ENCODE assay signal across 1 cellular context in genomic region chr3:169966086-169966950, GRCh38.
TF ChIP-seq lines count a peak whose summit lies in the region.

Gene SEC62 (plus strand): TSS chr3:169966807. CDS start chr3:169966823, 16 bp downstream.

TF ChIP-seq in HepG2, 621 proteins besides CTCF, POLR2A, EP300 and RAD21 (continued from another document and continues in another):
- TF ChIP-seq PPARG (CRISPR knock-in tag; conservative IDR thresholded peaks at IDR 0.05), result peak; percentile 69; the same call in 1 of the 2 replicates
- TF ChIP-seq ZNF253 (CRISPR knock-in tag; IDR thresholded peaks at IDR 0.05; ENCODE audit: borderline replicate concordance), result 0 out of 2 replicates have a peak, but pooled peaks have one; percentile 25
- TF ChIP-seq ZBTB44 (CRISPR knock-in tag; IDR thresholded peaks at IDR 0.05), result 0 out of 2 replicates have a peak, but pooled peaks have one; percentile 28
- TF ChIP-seq E2F5 (CRISPR knock-in tag; conservative IDR thresholded peaks at IDR 0.05), result 0 out of 2 replicates have a peak, but pooled peaks have one; percentile 24
- TF ChIP-seq SOX5 (CRISPR knock-in tag; IDR thresholded peaks at IDR 0.05; ENCODE audit: borderline replicate concordance), result peak; percentile 61
- TF ChIP-seq MNT (IDR thresholded peaks at IDR 0.05), result no peak
- TF ChIP-seq ZNF121 (CRISPR knock-in tag; IDR thresholded peaks at IDR 0.05), result 0 out of 2 replicates have a peak, but pooled peaks have one; percentile 50
- TF ChIP-seq HMG20A (CRISPR knock-in tag; IDR thresholded peaks at IDR 0.05; ENCODE audit: borderline replicate concordance), result no peak; the same call in 1 of the 2 replicates
- peak; percentile 81 for TF ChIP-seq ZNF557 (CRISPR knock-in tag; IDR thresholded peaks at IDR 0.05)
- TF ChIP-seq ZNF83 (CRISPR knock-in tag; IDR thresholded peaks at IDR 0.05; ENCODE audit: borderline replicate concordance), result no peak
- TF ChIP-seq ZNF816 (CRISPR knock-in tag; IDR thresholded peaks at IDR 0.05; ENCODE audit: borderline replicate concordance), result peak; percentile 76; the same call in 1 of the 2 replicates
- peak; percentile 78 for TF ChIP-seq TFAP4 (IDR thresholded peaks at IDR 0.05; ENCODE audit: borderline replicate concordance, low read depth)
- no peak for TF ChIP-seq ZNF850 (CRISPR knock-in tag; conservative IDR thresholded peaks at IDR 0.05)
- 0 out of 2 replicates have a peak, but pooled peaks have one; percentile 21 for TF ChIP-seq TEAD2 (CRISPR knock-in tag; IDR thresholded peaks at IDR 0.05)
- peak; percentile 91 for TF ChIP-seq RBFOX2 (IDR thresholded peaks at IDR 0.05; ENCODE audit: low read depth, low read length)
- no peak; the same call in 1 of the 2 replicates for TF ChIP-seq ZNF839 (CRISPR knock-in tag; IDR thresholded peaks at IDR 0.05; ENCODE audit: borderline replicate concordance)
- no peak for TF ChIP-seq KDM4B (CRISPR knock-in tag; IDR thresholded peaks at IDR 0.05)
- no peak; the same call in 1 of the 2 replicates for TF ChIP-seq SATB2 (CRISPR knock-in tag; IDR thresholded peaks at IDR 0.05)
- TF ChIP-seq DNMT1 (CRISPR knock-in tag; IDR thresholded peaks at IDR 0.05), result no peak
- no peak; the same call in 1 of the 2 replicates for TF ChIP-seq SRY (CRISPR knock-in tag; IDR thresholded peaks at IDR 0.05)
- no peak for TF ChIP-seq NONO (IDR thresholded peaks at IDR 0.05)
- TF ChIP-seq NONO (CRISPR knock-in tag; conservative IDR thresholded peaks at IDR 0.05), result peak; percentile 94
- no peak for TF ChIP-seq ZBTB42 (CRISPR knock-in tag; IDR thresholded peaks at IDR 0.05)
- TF ChIP-seq MLLT10 (CRISPR knock-in tag; IDR thresholded peaks at IDR 0.05), result no peak
- TF ChIP-seq HNF1B (CRISPR knock-in tag; IDR thresholded peaks at IDR 0.05), result peak; percentile 91
- TF ChIP-seq ZBTB2 (CRISPR knock-in tag; IDR thresholded peaks at IDR 0.05; ENCODE audit: low read depth), result peak; percentile 74
- TF ChIP-seq PAXIP1 (CRISPR knock-in tag; conservative IDR thresholded peaks at IDR 0.05), result peak; percentile 57
- TF ChIP-seq MAFF (IDR thresholded peaks at IDR 0.05; ENCODE audit: low read depth, low read length), result no peak
- peak; percentile 56; the same call in 1 of the 2 replicates for TF ChIP-seq STAG1 (CRISPR knock-in tag; IDR thresholded peaks at IDR 0.05)
- TF ChIP-seq PLSCR1 (CRISPR knock-in tag; IDR thresholded peaks at IDR 0.05; ENCODE audit: borderline replicate concordance), result no peak
- no peak for TF ChIP-seq ESRRA (CRISPR knock-in tag; IDR thresholded peaks at IDR 0.05; ENCODE audit: low read depth)
- TF ChIP-seq ZNF136 (CRISPR knock-in tag; IDR thresholded peaks at IDR 0.05; ENCODE audit: low read depth), result 0 out of 2 replicates have a peak, but pooled peaks have one; percentile 29
- no peak for TF ChIP-seq TRIM24 (CRISPR knock-in tag; IDR thresholded peaks at IDR 0.05)
- no peak for TF ChIP-seq MEIS1 (CRISPR knock-in tag; IDR thresholded peaks at IDR 0.05; ENCODE audit: borderline replicate concordance)
- no peak for TF ChIP-seq ZNF260 (CRISPR knock-in tag; IDR thresholded peaks at IDR 0.05; ENCODE audit: borderline replicate concordance, low read depth)
- TF ChIP-seq DZIP1 (CRISPR knock-in tag; IDR thresholded peaks at IDR 0.05), result no peak
- TF ChIP-seq HOXA3 (CRISPR knock-in tag; IDR thresholded peaks at IDR 0.05), result peak; percentile 94
- no peak for TF ChIP-seq ZNF841 (CRISPR knock-in tag; IDR thresholded peaks at IDR 0.05; ENCODE audit: borderline replicate concordance)
- no peak for TF ChIP-seq RORA (CRISPR knock-in tag; IDR thresholded peaks at IDR 0.05)
- TF ChIP-seq NFYB (CRISPR knock-in tag; IDR thresholded peaks at IDR 0.05), result no peak; the same call in 1 of the 2 replicates
- peak; percentile 83 for TF ChIP-seq ARID5B (CRISPR knock-in tag; IDR thresholded peaks at IDR 0.05)
- peak; percentile 83 for TF ChIP-seq CREM (IDR thresholded peaks at IDR 0.05)
- peak; percentile 53; the same call in 1 of the 2 replicates for TF ChIP-seq CREM (CRISPR knock-in tag; IDR thresholded peaks at IDR 0.05)
- no peak for TF ChIP-seq DPF2 (CRISPR knock-in tag; IDR thresholded peaks at IDR 0.05; ENCODE audit: borderline replicate concordance, low read depth)
